Comparison of ENCODE assay signal across 9 cellular contexts in genomic region chr2:96203130-96204028, GRCh38. TPM values are rescaled to one million over a fixed set of nuclear protein-coding genes. Genes with fewer than 3 reads are reported as not detected.
A peak's percentile ranks its signal among the peaks of the same experiment; 100 is the strongest.
DNase-seq lines count a peak whose midpoint lies in the region; ATAC-seq, FAIRE-seq and TF ChIP-seq lines count a peak whose summit lies in the region.
"Had no signal": no experiment of that assay in that cellular context is flagged by ENCODE, and none has a peak within 500 bp of the region (broad histone marks: within the 10 kb centered on the region; RNA-seq: fewer than 3 reads in every experiment).

No MANE protein-coding gene starts in this region.

- TF ChIP-seq CTCF in SU-DHL-6 (IDR thresholded peaks at IDR 0.05; ENCODE audit: insufficient read depth, low read length, poor library complexity, severe bottlenecking) (no peak), esophagus muscularis mucosa (IDR thresholded peaks at IDR 0.05) (no peak)

- H3K79me2 ChIP-seq in SU-DHL-6 (ENCODE audit: insufficient read depth, low read length), result peaks cover 97% of the 10 kb centered on the region

- WGBS in esophagus muscularis mucosa, result 74% methylated on average over 8 of the region's 9 CpGs

- peaks cover 28% of the 10 kb centered on the region for H3F3A ChIP-seq in SU-DHL-6 (ENCODE audit: insufficient read depth)

- no peak for DNase-seq in GM12892 (ENCODE audit: insufficient read length)
- DNase-seq in esophagus muscularis mucosa (ENCODE audit: extremely low spot score), result no peak
- DNase-seq in left colon, result no peak
- no peak for DNase-seq in SIG-M5 treated with dmso at 0.1 percent for 504 hours (lab: John Stamatoyannopoulos, UW; ENCODE audit: unreplicated experiment)
- DNase-seq: NCI-H1048 had no signal

- H3K9me3 ChIP-seq in SU-DHL-6 (ENCODE audit: insufficient read depth, low read length), result no peaks in the 10 kb centered on the region
- H3K9me3 ChIP-seq in esophagus muscularis mucosa, result no peaks in the 10 kb centered on the region
- H3K9me3 ChIP-seq in skeletal muscle satellite cell (replicated peaks; ENCODE audit: low read length), result no peaks in the 10 kb centered on the region

- peak overlapping the region; percentile 17; the same call in 1 of the 2 replicates for H3K27ac ChIP-seq in SU-DHL-6 (ENCODE audit: low read depth, low read length)
- H3K27ac ChIP-seq in esophagus muscularis mucosa (replicated peaks in 1 of 4), result peak overlapping the region; percentile 71 to 78 (median 72)

- intact Hi-C loops in esophagus muscularis mucosa (cut with DNase I) (no loop called here), left colon (cut with DNase I, micrococcal nuclease) (no loop called here)

- ATAC-seq in HG03196 (IDR thresholded peaks at IDR 0.05; ENCODE audit: unreplicated experiment) (no peak), left colon (no peak), HG03565 (IDR thresholded peaks at IDR 0.05; ENCODE audit: unreplicated experiment) (no peak)

- H3K4me1 ChIP-seq in esophagus muscularis mucosa, result peaks cover 64 to 92% (median 90%) of the 10 kb centered on the region in 4 donors
- H3K4me1 ChIP-seq in skeletal muscle satellite cell (ENCODE audit: control insufficient read depth, insufficient read depth, low read length), result peaks cover 67% of the 10 kb centered on the region

- H3K36me3 ChIP-seq in SU-DHL-6 (ENCODE audit: low read length) (0 out of 2 replicates have a peak, but pooled peaks cover 18% of the 10 kb centered on the region), esophagus muscularis mucosa (no peaks in the 10 kb centered on the region), skeletal muscle satellite cell (ENCODE audit: insufficient read depth, low read length) (peaks cover 4% of the 10 kb centered on the region)

- no peaks in the 10 kb centered on the region for H3K9me2 ChIP-seq in SU-DHL-6 (replicated peaks; ENCODE audit: insufficient read depth, low read length)

- peak; percentile 46 for FAIRE-seq in GM12892 (lab: Jason Lieb, UNC)

- peaks cover 65% of the 10 kb centered on the region for H4K20me1 ChIP-seq in SU-DHL-6 (ENCODE audit: low read depth, low read length)

- H3K27me3 ChIP-seq in SU-DHL-6 (ENCODE audit: low read length), result no peaks in the 10 kb centered on the region
- no peaks in the 10 kb centered on the region for H3K27me3 ChIP-seq in esophagus muscularis mucosa
- no peaks in the 10 kb centered on the region for H3K27me3 ChIP-seq in skeletal muscle satellite cell (ENCODE audit: control insufficient read depth, insufficient read depth, low read length)

- TF ChIP-seq POLR2A in GM12892 (IDR thresholded peaks at IDR 0.05; ENCODE audit: low read depth, low read length), result no peak
- TF ChIP-seq POLR2A in esophagus muscularis mucosa (IDR thresholded peaks at IDR 0.05; ENCODE audit: low read depth), result no peak

- H3K4me3 ChIP-seq in SU-DHL-6 (ENCODE audit: insufficient read depth, low read length, poor library complexity, severe bottlenecking) (peak overlapping the region; percentile 11), esophagus muscularis mucosa (no peak overlapping the region), skeletal muscle satellite cell (ENCODE audit: low read length) (no peak overlapping the region)

- no peak for TF ChIP-seq EP300 in esophagus muscularis mucosa (IDR thresholded peaks at IDR 0.05)

- H3K4me2 ChIP-seq in SU-DHL-6 (ENCODE audit: low read depth, low read length, poor library complexity, severe bottlenecking) (peak overlapping the region; percentile 92), skeletal muscle satellite cell (ENCODE audit: low read length) (peak overlapping the region; percentile 78)

- H3K9ac ChIP-seq in SU-DHL-6 (ENCODE audit: low read length) (peak overlapping the region; percentile 32; the same call in 1 of the 2 replicates), skeletal muscle satellite cell (ENCODE audit: low read depth, low read length) (no peak overlapping the region)

- no peak overlapping the region for H2AFZ ChIP-seq in SU-DHL-6 (ENCODE audit: low read depth, low read length, severe bottlenecking)

RNA-seq across cellular contexts. Expression of gene STARD7, which starts 5.2 kb away (rescaled TPM):
- polyA plus RNA-seq in GM12892 (2012; ENCODE audit: missing spikeins), result 95.5 TPM
- 100 to 1,000 TPM in 1 of 4 donors, 10 to 100 TPM in 3; 85.0 to 110 (median 92.2) TPM for total RNA-seq in esophagus muscularis mucosa
- 167 and 180 TPM in 2 replicates for total RNA-seq in skeletal muscle satellite cell (2012; rRNA removed)
- 100 to 1,000 TPM; 125 to 127 TPM for total RNA-seq in left colon

RNA-seq across cellular contexts. Expression of gene DUSP2, which starts 58.1 kb away (rescaled TPM):
- 160 TPM for polyA plus RNA-seq in GM12892 (2012; ENCODE audit: missing spikeins)
- total RNA-seq in esophagus muscularis mucosa, result 1 to 10 TPM; 1.1 to 5.5 (median 1.7) TPM
- total RNA-seq in skeletal muscle satellite cell (2012; rRNA removed), result 1.7 and 1.8 TPM in 2 replicates
- 1 to 10 TPM; 1.7 to 1.9 TPM for total RNA-seq in left colon
